Comparison of ENCODE assay signal across 30 cellular contexts in the genomic region with DNA sequence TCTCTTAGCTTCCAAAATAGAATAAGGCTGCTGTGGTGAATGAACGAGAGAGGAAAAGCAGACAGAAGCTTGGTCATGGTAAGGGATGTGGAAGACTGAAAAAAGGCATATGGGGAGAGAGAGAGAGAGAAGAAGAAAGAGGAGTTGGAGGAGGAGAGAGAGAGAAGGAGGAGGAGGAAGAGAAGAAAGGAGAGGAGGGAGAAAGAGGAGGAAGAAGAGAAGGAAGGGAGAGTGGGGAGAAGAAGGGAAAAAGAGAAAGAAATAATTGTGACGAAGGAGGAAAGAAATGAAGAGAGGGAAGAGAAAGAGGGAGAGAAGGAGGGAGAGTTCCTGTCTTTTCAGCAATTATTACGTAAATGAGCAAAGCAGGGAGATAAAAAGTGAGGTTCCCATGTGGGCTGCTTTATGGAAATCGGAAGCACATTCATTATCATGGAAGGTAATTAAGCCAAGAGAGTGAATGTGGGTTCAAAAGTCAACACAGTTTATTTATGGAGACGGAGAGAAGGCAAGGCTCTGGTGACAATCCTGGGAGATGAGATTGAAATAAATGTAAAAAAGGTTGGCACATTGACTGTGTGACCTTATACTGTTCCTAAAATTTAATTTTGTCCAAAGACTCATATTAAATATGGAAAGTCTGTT.
"Had no signal": no experiment of that assay in that cellular context is flagged by ENCODE, and none has a peak within 500 bp of the region (broad histone marks: within the 10 kb centered on the region; RNA-seq: fewer than 3 reads in every experiment).

No MANE protein-coding gene starts in this region.

- H3K4me1 ChIP-seq: ascending aorta, breast epithelium, SJCRH30 had no signal

- H3K9me3 Mint-ChIP-seq: activated CD4-positive, alpha-beta memory T cell treated with anti-CD3 and anti-CD28 coated beads, Interleukin-2, amount 10 ng/mL, durations not matched to agents 7 days and 5 days; activated naive CD8-positive, alpha-beta T cell treated with anti-CD3 and anti-CD28 coated beads for 36 hours; T-helper 1 cell treated with Interleukin-12 subunit alpha and Interleukin-12 subunit beta and Interleukin-4 antibody, amounts not matched to agents 30 μg/mL and 1 μg/mL, for 36 hours; T-helper 2 cell treated with Interferon-gamma antibody and Interleukin-4, amounts not matched to agents 5 μg/mL and 100 μg/mL, for 36 hours had no signal

- ATAC-seq: activated CD8-positive, alpha-beta memory T cell treated with anti-CD3 and anti-CD28 coated beads, Interleukin-2, amount 10 ng/mL, durations not matched to agents 7 days and 5 days; K562; Panc1 had no signal

- H3K4me3 Mint-ChIP-seq: activated CD4-positive, alpha-beta memory T cell treated with anti-CD3 and anti-CD28 coated beads, Interleukin-2, amount 10 ng/mL, durations not matched to agents 7 days and 5 days; activated CD8-positive, alpha-beta memory T cell treated with anti-CD3 and anti-CD28 coated beads, Interleukin-2, amount 10 ng/mL, durations not matched to agents 7 days and 5 days; activated naive CD8-positive, alpha-beta T cell treated with anti-CD3 and anti-CD28 coated beads for 36 hours; T-helper 1 cell treated with Interleukin-12 subunit alpha and Interleukin-12 subunit beta and Interleukin-4 antibody, amounts not matched to agents 30 μg/mL and 1 μg/mL, for 36 hours; T-helper 2 cell treated with Interferon-gamma antibody and Interleukin-4, amounts not matched to agents 5 μg/mL and 100 μg/mL, for 36 hours had no signal

- H3K36me3 ChIP-seq: ascending aorta, breast epithelium, SJCRH30 had no signal

- H3K27ac Mint-ChIP-seq: activated CD4-positive, alpha-beta memory T cell treated with anti-CD3 and anti-CD28 coated beads, Interleukin-2, amount 10 ng/mL, durations not matched to agents 7 days and 5 days; activated CD8-positive, alpha-beta memory T cell treated with anti-CD3 and anti-CD28 coated beads, Interleukin-2, amount 10 ng/mL, durations not matched to agents 7 days and 5 days; activated naive CD8-positive, alpha-beta T cell treated with anti-CD3 and anti-CD28 coated beads for 36 hours; T-helper 1 cell treated with Interleukin-12 subunit alpha and Interleukin-12 subunit beta and Interleukin-4 antibody, amounts not matched to agents 30 μg/mL and 1 μg/mL, for 36 hours; T-helper 2 cell treated with Interferon-gamma antibody and Interleukin-4, amounts not matched to agents 5 μg/mL and 100 μg/mL, for 36 hours had no signal

- FAIRE-seq: K562, TTC549 had no signal

- H3K36me3 Mint-ChIP-seq: activated CD8-positive, alpha-beta memory T cell treated with anti-CD3 and anti-CD28 coated beads, Interleukin-2, amount 10 ng/mL, durations not matched to agents 7 days and 5 days; activated naive CD8-positive, alpha-beta T cell treated with anti-CD3 and anti-CD28 coated beads for 36 hours had no signal

- H3K4me1 Mint-ChIP-seq: activated CD4-positive, alpha-beta memory T cell treated with anti-CD3 and anti-CD28 coated beads, Interleukin-2, amount 10 ng/mL, durations not matched to agents 7 days and 5 days; activated CD8-positive, alpha-beta memory T cell treated with anti-CD3 and anti-CD28 coated beads, Interleukin-2, amount 10 ng/mL, durations not matched to agents 7 days and 5 days; activated naive CD8-positive, alpha-beta T cell treated with anti-CD3 and anti-CD28 coated beads for 36 hours had no signal

- DNase-seq: activated CD4-positive, alpha-beta memory T cell treated with anti-CD3 and anti-CD28 coated beads, Interleukin-2, amount 10 ng/mL, durations not matched to agents 7 days and 5 days; activated CD4-positive, alpha-beta T cell treated with anti-CD3 and anti-CD28 coated beads for 1 hour; activated CD4-positive, alpha-beta T cell treated with anti-CD3 and anti-CD28 coated beads for 48 hours; activated CD4-positive, CD25-positive, alpha-beta regulatory T cell; activated CD8-positive, alpha-beta memory T cell treated with anti-CD3 and anti-CD28 coated beads for 24 hours; activated CD8-positive, alpha-beta memory T cell treated with anti-CD3 and anti-CD28 coated beads, Interleukin-2, amount 10 ng/mL, durations not matched to agents 7 days and 5 days; activated CD8-positive, alpha-beta memory T cell treated with anti-CD3 and anti-CD28 coated beads, Interleukin-2, amount 50 U/mL, for 48 hours; activated effector memory CD4-positive, alpha-beta T cell treated with Interleukin-2 at 50 U/mL for 16 hours; activated naive CD4-positive, alpha-beta T cell; activated naive CD4-positive, alpha-beta T cell treated with anti-CD3 and anti-CD28 coated beads, Interleukin-2, amount 50 U/mL, for 16 hours; activated naive CD8-positive, alpha-beta T cell treated with anti-CD3 and anti-CD28 coated beads for 36 hours; activated T-cell treated with anti-CD3 and anti-CD28 coated beads, Interleukin-2, amount 50 U/mL, for 48 hours; amniotic stem cell; NCI-H1105; NCI-H1417 treated with DMSO at 0.1 percent for 48 hours; NCI-H1694; NCI-H1930; NCI-H2081 treated with DMSO at 0.1 percent for 48 hours; NCI-H345; NCI-H526; SHP77; SJCRH30 had no signal

- H3K27ac ChIP-seq: ascending aorta, breast epithelium, SJCRH30, SK-N-MC had no signal

- H3K27me3 ChIP-seq: ascending aorta, breast epithelium, SJCRH30 had no signal

- H3K4me3 ChIP-seq: ascending aorta, breast epithelium, K562, SJCRH30, SK-N-MC had no signal

- H3K9me3 ChIP-seq: ascending aorta, breast epithelium, SJCRH30 had no signal
